8 cellular contexts compared by ENCODE assay signal in the genomic region with DNA sequence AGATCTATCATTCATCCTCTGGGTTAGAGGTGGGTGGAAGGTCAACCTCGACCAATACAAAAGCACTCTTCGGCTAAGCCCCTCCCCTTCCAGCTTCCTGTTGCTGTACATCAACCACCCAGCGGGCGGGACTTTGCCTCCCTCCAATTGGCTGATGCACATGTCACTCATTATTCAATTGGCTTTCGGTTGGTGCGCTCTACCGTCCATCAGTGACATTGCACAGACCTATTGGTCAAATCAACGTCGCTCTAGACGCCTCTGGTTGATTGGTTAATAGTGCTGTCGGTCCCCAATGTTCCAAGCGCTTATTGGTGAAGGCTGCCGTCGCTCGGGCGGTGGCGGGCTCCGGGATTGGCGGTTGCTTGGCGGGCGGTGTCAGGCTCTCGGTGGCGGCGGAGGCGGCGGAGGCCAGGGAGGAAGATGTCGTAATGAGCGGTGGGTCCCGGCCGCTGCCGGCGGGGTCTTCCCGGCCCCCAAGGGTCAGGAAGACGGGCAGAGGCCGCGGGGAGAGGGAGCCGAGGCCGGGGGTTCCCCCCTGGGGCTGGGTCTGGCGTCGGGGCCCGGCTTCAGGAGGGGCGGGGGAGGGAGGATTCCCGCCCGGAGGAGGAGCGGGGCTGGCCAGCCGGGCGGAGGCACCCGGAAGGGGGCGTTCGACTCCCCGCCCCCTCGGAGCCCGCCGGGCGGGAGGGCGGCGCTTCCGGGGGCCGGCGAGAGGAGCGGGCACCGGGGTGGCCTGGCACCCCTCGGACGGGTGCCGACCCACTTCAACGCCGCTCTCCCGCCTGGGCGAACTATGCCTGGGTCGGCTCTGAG. TPM values are rescaled to one million over a fixed set of nuclear protein-coding genes. Genes with fewer than 3 reads are reported as not detected.
DNase-seq lines count a peak whose midpoint lies in the region; FAIRE-seq and TF ChIP-seq lines count a peak whose summit lies in the region.

A gene (plus strand): TSS at position 381 of the 816 bp plus-strand sequence. CDS start 51 bp downstream, at position 432.

- H3K4me1 ChIP-seq in neuronal stem cell (ENCODE audit: control insufficient read depth in 2 of 2, insufficient read depth in 1 of 2, low read depth in 1 of 2, low read length in 2 of 2): peaks cover 6 to 7% of the 10 kb centered on the region in 2 donors

- H3K9ac ChIP-seq in neuronal stem cell (ENCODE audit: low read depth, low read length, poor library complexity): peak within 1 kb of the TSS; percentile 97

- peaks cover 41% of the 10 kb centered on the region for H3K4me1 Mint-ChIP-seq in activated naive CD4-positive, alpha-beta T cell treated with anti-CD3 and anti-CD28 coated beads for 36 hours (ENCODE audit: low read depth)

- peak within 1 kb of the TSS; percentile 98 for H3K18ac ChIP-seq in neuronal stem cell (ENCODE audit: low read length)

- peak within 1 kb of the TSS; percentile 91 for H2AFZ ChIP-seq in neuronal stem cell (ENCODE audit: low read length)

- no peaks in the 10 kb centered on the region for H3K27me3 Mint-ChIP-seq in activated naive CD4-positive, alpha-beta T cell treated with anti-CD3 and anti-CD28 coated beads for 36 hours (ENCODE audit: low read depth)

- H3K4me3 Mint-ChIP-seq in activated naive CD4-positive, alpha-beta T cell treated with anti-CD3 and anti-CD28 coated beads for 36 hours: peak within 1 kb of the TSS; percentile 93

- FAIRE-seq in frontal cortex (lab: Jason Lieb, UNC): peak; percentile 96

- TF ChIP-seq CTCF in HFF-Myc (IDR thresholded peaks at IDR 0.05; ENCODE audit: low read depth, low read length, missing control alignments): peak; percentile 2

- H3K14ac ChIP-seq in neuronal stem cell (ENCODE audit: low read length): no peak within 1 kb of the TSS

- peak within 1 kb of the TSS; percentile 76 for H2BK5ac ChIP-seq in neuronal stem cell (ENCODE audit: low read length)

- H3K23ac ChIP-seq in neuronal stem cell (ENCODE audit: low read depth, low read length, poor library complexity): peak within 1 kb of the TSS; percentile 96

- H2AK5ac ChIP-seq in neuronal stem cell (ENCODE audit: low read depth, low read length): peak within 1 kb of the TSS; percentile 78

- no peak within 1 kb of the TSS for H2BK12ac ChIP-seq in neuronal stem cell (ENCODE audit: low read length)

- H3K27ac Mint-ChIP-seq in activated naive CD4-positive, alpha-beta T cell treated with anti-CD3 and anti-CD28 coated beads for 36 hours: peak within 1 kb of the TSS; percentile 95

- no peak within 1 kb of the TSS for H3K4ac ChIP-seq in neuronal stem cell (ENCODE audit: low read length)

- H4K91ac ChIP-seq in neuronal stem cell (ENCODE audit: low read depth, low read length, poor library complexity): peak within 1 kb of the TSS; percentile 85

- H3K9me3 ChIP-seq in neuronal stem cell (replicated peaks in 1 of 2; ENCODE audit: control insufficient read depth in 2 of 2, insufficient read depth in 1 of 2, low read depth in 1 of 2, low read length in 2 of 2): no peaks in the 10 kb centered on the region

- no peaks in the 10 kb centered on the region for H3K27me3 ChIP-seq in neuronal stem cell (ENCODE audit: control insufficient read depth in 3 of 3, insufficient read depth in 3 of 3, low read depth in 1 of 3, low read length in 3 of 3)

- peaks cover 0 to 25% of the 10 kb centered on the region in 2 donors for H3K36me3 ChIP-seq in neuronal stem cell (replicated peaks in 1 of 2; ENCODE audit: control insufficient read depth in 2 of 2, insufficient read depth in 2 of 2, low read length in 2 of 2)

- DNase-seq in GM03348 (ENCODE audit: low spot score) (peak; percentile 99), HFF-Myc (ENCODE audit: extremely low read depth, low read depth) (peak; percentile 100), NAMALWA (ENCODE audit: low spot score) (peak; percentile 100), SK-N-DZ (ENCODE audit: low spot score) (peak; percentile 100), frontal cortex (ENCODE audit: low spot score in 2 of 2) (peak; percentile 95 to 97), neuronal stem cell (ENCODE audit: low spot score) (peak; percentile 100), substantia nigra (lab: John Stamatoyannopoulos, UW) (peak; percentile 96 to 100 (median 99))
- DNase-seq in activated naive CD4-positive, alpha-beta T cell treated with anti-CD3 and anti-CD28 coated beads for 36 hours: peak; percentile 100

- H3K9me3 Mint-ChIP-seq in activated naive CD4-positive, alpha-beta T cell treated with anti-CD3 and anti-CD28 coated beads for 36 hours: no peaks in the 10 kb centered on the region

- CTCF ChIA-PET in activated naive CD4-positive, alpha-beta T cell treated with anti-CD3 and anti-CD28 coated beads for 36 hours (lab: Charles Lee): interaction anchor here (0.5 to 15.6 kb wide), 13 partner anchors 10 to 124 kb away, joined by 3 to 460 read pairs (median 3); a partner anchor contains a TSS

- no peak within 1 kb of the TSS for H2BK120ac ChIP-seq in neuronal stem cell (ENCODE audit: low read depth, low read length)

- H3K4me2 ChIP-seq in neuronal stem cell (ENCODE audit: insufficient read depth, low read length, poor library complexity, severe bottlenecking): peak within 1 kb of the TSS; percentile 95

- no CpG with 5 or more reads among the region's 70 CpGs for WGBS in neuronal stem cell (ENCODE audit: extremely low coverage in 2 of 2, insufficient read length in 2 of 2, insufficient replicate concordance in 1 of 2), 2 donors

- H3K4me3 ChIP-seq in HFF-Myc (replicated peaks; ENCODE audit: low read depth, low read length) (peak within 1 kb of the TSS; percentile 88), neuronal stem cell (ENCODE audit: low read length in 2 of 2) (peak within 1 kb of the TSS; percentile 90 to 97)

- H3K36me3 Mint-ChIP-seq in activated naive CD4-positive, alpha-beta T cell treated with anti-CD3 and anti-CD28 coated beads for 36 hours (ENCODE audit: low read depth): peaks cover 8% of the 10 kb centered on the region

- H3K27ac ChIP-seq in neuronal stem cell (replicated peaks; ENCODE audit: low read length) (peak within 1 kb of the TSS; percentile 68), substantia nigra (ENCODE audit: low read depth, low read length, poor library complexity, severe bottlenecking) (peak within 1 kb of the TSS; percentile 99)

- intact Hi-C loops in activated naive CD4-positive, alpha-beta T cell treated with anti-CD3 and anti-CD28 coated beads for 36 hours (cut with micrococcal nuclease): loop anchor here (1.0 to 5.0 kb wide), 8 partner anchors 45 to 247 kb away; a partner anchor contains a TSS

- no peak within 1 kb of the TSS for H4K8ac ChIP-seq in neuronal stem cell (ENCODE audit: low read depth, low read length)

- peaks cover 3% of the 10 kb centered on the region for H3K79me1 ChIP-seq in neuronal stem cell (ENCODE audit: low read depth, low read length)

- no peak within 1 kb of the TSS for H2BK15ac ChIP-seq in neuronal stem cell (ENCODE audit: low read length)

RNA-seq across cellular contexts. Expression of the gene that starts here (rescaled TPM):
- 1.6 and 2.5 TPM in 2 replicates for polyA plus RNA-seq in SK-N-DZ (2014; cell fraction: cytosol; rRNA removed)
- 0.85 and 4.6 TPM in 2 replicates for polyA plus RNA-seq in SK-N-DZ (2014; cell fraction: nucleus; rRNA removed)
- total RNA-seq in activated naive CD4-positive, alpha-beta T cell treated with anti-CD3 and anti-CD28 coated beads for 36 hours: 10 to 100 TPM; 17.4 to 19.5 TPM
- total RNA-seq in frontal cortex: 0.82 TPM
- 26.7 TPM for polyA plus RNA-seq in neuronal stem cell (2013, experiment 1 of 2)
- 27.6 TPM for polyA plus RNA-seq in neuronal stem cell (2013, experiment 2 of 2)

Comparison
In these comparisons a context has a peak if more than half of its experiments do, and no peak if none do; other contexts are left out.
1. Peak in every context shown above with its lines: DNase-seq, H3K4me3 ChIP-seq and H3K27ac ChIP-seq.
2. RNA of the gene that starts here (total RNA-seq): 17.4 to 19.5 TPM in activated naive CD4-positive, alpha-beta T cell treated with anti-CD3 and anti-CD28 coated beads for 36 hours; 0.82 TPM in frontal cortex (single experiment); every median in the first group is over 10 times any median in the second.
3. Peak in DNase-seq in frontal cortex; RNA of the gene not detected or under 1 TPM.